17 cellular contexts compared by ENCODE assay signal in the genomic region with DNA sequence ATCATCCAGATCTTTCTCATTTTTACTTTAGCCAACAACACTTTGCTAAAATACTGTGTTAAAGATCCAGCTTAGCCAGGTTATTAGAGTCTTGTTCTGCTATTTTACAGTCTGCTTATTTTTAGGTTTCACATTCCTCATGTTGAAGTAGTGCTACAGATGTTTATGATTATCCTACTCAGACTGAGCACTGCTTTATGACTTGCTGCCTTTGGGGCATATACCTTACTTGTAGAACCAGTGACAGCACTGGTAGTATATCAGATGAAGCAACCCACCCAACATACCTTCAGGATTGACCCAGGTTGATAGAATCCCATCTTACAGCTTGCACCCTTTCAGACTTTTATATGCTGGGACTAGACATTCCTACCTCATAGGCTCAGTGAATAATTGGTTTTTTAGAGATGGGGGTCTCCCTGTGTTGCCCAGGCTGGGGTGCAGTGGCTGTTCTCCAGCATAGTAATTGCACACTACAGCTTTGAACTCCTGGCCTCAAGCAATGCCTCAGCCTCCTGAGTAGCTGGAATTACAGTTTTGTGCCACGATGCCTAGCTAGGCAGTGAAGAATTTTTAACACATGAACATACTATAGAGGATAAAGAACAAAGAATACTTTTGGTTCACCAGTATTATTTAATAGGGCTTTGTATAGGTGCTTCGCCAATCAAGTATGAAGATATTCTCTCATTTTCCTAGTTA.
A peak's percentile ranks its signal among the peaks of the same experiment; 100 is the strongest.
DNase-seq lines count a peak whose midpoint lies in the region; ATAC-seq and TF ChIP-seq lines count a peak whose summit lies in the region.
"Had no signal": no experiment of that assay in that cellular context is flagged by ENCODE, and none has a peak within 500 bp of the region (broad histone marks: within the 10 kb centered on the region; RNA-seq: fewer than 3 reads in every experiment).

No MANE protein-coding gene starts in this region.

- H3K36me3 Mint-ChIP-seq in brain (peaks cover 57% of the 10 kb centered on the region), glutamatergic neuron (ENCODE audit: unreplicated experiment) (no peaks in the 10 kb centered on the region)

- H3K4me1 Mint-ChIP-seq in brain = no peaks in the 10 kb centered on the region
- H3K4me1 Mint-ChIP-seq in glutamatergic neuron (ENCODE audit: low read depth, unreplicated experiment) = no peaks in the 10 kb centered on the region

- no peak overlapping the region for H3K4me3 ChIP-seq in left lung
- H3K4me3 ChIP-seq: skin epidermis, tibial artery had no signal

- H3K4me3 Mint-ChIP-seq in brain = no peak overlapping the region
- no peak overlapping the region for H3K4me3 Mint-ChIP-seq in glutamatergic neuron (ENCODE audit: unreplicated experiment)
- H3K4me3 Mint-ChIP-seq: activated T-helper 1 cell treated with anti-CD3 and anti-CD28 coated beads, Interleukin-12 subunit alpha, Interleukin-12 subunit beta, Interleukin-2, Interleukin-4 antibody, amounts not matched to agents 30 ng/mL and 10 ng/mL and 1 ng/mL, durations not matched to agents 14 hours and 24 hours and 36 hours had no signal

- TF ChIP-seq CTCF in AG09319 (IDR thresholded peaks at IDR 0.05; ENCODE audit: low read depth, low read length) = no peak
- no peak for TF ChIP-seq CTCF in brain (conservative IDR thresholded peaks at IDR 0.05)
- no peak for TF ChIP-seq CTCF in glutamatergic neuron (IDR thresholded peaks at IDR 0.05; ENCODE audit: partially characterized antibody, unreplicated experiment)
- no peak for TF ChIP-seq CTCF in left lung (IDR thresholded peaks at IDR 0.05)

- no peaks in the 10 kb centered on the region for H3K27me3 ChIP-seq in left lung
- H3K27me3 ChIP-seq: tibial artery had no signal

- DNase-seq in AG09319 (ENCODE audit: extremely low read depth, low read depth) (peak; percentile 27), ELR (ENCODE audit: low read depth) (peak; percentile 36), left lobe of liver (ENCODE audit: low spot score) (no peak), glutamatergic neuron (no peak), NCI-H510A (lab: John Stamatoyannopoulos, UW) (no peak), left lung (no peak)
- DNase-seq: cortex of kidney, MM.1S, NCI-H187 treated with DMSO at 0.1 percent for 48 hours, NCI-H526, OCI-M1, tibial artery had no signal

- H3K27me3 Mint-ChIP-seq in brain = no peaks in the 10 kb centered on the region
- no peaks in the 10 kb centered on the region for H3K27me3 Mint-ChIP-seq in glutamatergic neuron (ENCODE audit: unreplicated experiment)

- peaks cover 0 to 88% of the 10 kb centered on the region in 2 donors for H3K36me3 ChIP-seq in left lung

- H3K4me1 ChIP-seq in left lung = no peaks in the 10 kb centered on the region
- H3K4me1 ChIP-seq: tibial artery had no signal

- intact Hi-C loops in left lung (cut with DNase I) = no loop called here

- no peaks in the 10 kb centered on the region for H3K9me3 Mint-ChIP-seq in brain
- no peaks in the 10 kb centered on the region for H3K9me3 Mint-ChIP-seq in glutamatergic neuron (ENCODE audit: unreplicated experiment)
- H3K9me3 Mint-ChIP-seq: activated T-helper 1 cell treated with anti-CD3 and anti-CD28 coated beads, Interleukin-12 subunit alpha, Interleukin-12 subunit beta, Interleukin-2, Interleukin-4 antibody, amounts not matched to agents 30 ng/mL and 10 ng/mL and 1 ng/mL, durations not matched to agents 14 hours and 24 hours and 36 hours had no signal

- peak overlapping the region in 3 of 5 experiments; percentile 3 to 47 (median 42) for H3K27ac Mint-ChIP-seq in brain
- no peak overlapping the region for H3K27ac Mint-ChIP-seq in glutamatergic neuron (ENCODE audit: unreplicated experiment)
- H3K27ac Mint-ChIP-seq: activated T-helper 1 cell treated with anti-CD3 and anti-CD28 coated beads, Interleukin-12 subunit alpha, Interleukin-12 subunit beta, Interleukin-2, Interleukin-4 antibody, amounts not matched to agents 30 ng/mL and 10 ng/mL and 1 ng/mL, durations not matched to agents 14 hours and 24 hours and 36 hours had no signal

- H3K27ac ChIP-seq in left lung = no peak overlapping the region
- H3K27ac ChIP-seq: C4-2B, skin epidermis, tibial artery had no signal

- ATAC-seq in left lobe of liver (peak; percentile 14), GM18868 (IDR thresholded peaks at IDR 0.05; ENCODE audit: unreplicated experiment) (no peak), left lung (no peak)

- no peaks in the 10 kb centered on the region for H3K9me3 ChIP-seq in left lung
- H3K9me3 ChIP-seq: tibial artery had no signal

Comparison
In these comparisons a context has a peak if more than half of its experiments do, and no peak if none do; other contexts are left out.
1. DNase-seq: peak in AG09319 (single experiment) and ELR (single experiment); none in left lobe of liver (single experiment), glutamatergic neuron (single experiment), NCI-H510A (single experiment) and left lung (0 of 2).